11 cellular contexts compared by ENCODE assay signal in genomic region chr2:230601510-230601909, GRCh38.
A peak's percentile ranks its signal among the peaks of the same experiment; 100 is the strongest.
DNase-seq lines count a peak whose midpoint lies in the region; ATAC-seq and TF ChIP-seq lines count a peak whose summit lies in the region.
"Had no signal": no experiment of that assay in that cellular context is flagged by ENCODE, and none has a peak within 500 bp of the region (broad histone marks: within the 10 kb centered on the region; RNA-seq: fewer than 3 reads in every experiment).

No MANE protein-coding gene starts in this region.

- no peak overlapping the region for H3K23ac ChIP-seq in trophoblast cell (ENCODE audit: low read length)

- H3K36me3 ChIP-seq in upper lobe of left lung = no peaks in the 10 kb centered on the region
- no peaks in the 10 kb centered on the region for H3K36me3 ChIP-seq in trophoblast cell (ENCODE audit: control insufficient read depth in 1 of 2, insufficient read depth in 2 of 2, low read length in 2 of 2)
- H3K36me3 ChIP-seq: neutrophil had no signal

- H3K18ac ChIP-seq in trophoblast cell (ENCODE audit: low read length) = no peak overlapping the region

- H3K27me3 ChIP-seq in upper lobe of left lung = no peaks in the 10 kb centered on the region
- H3K27me3 ChIP-seq in trophoblast cell (ENCODE audit: insufficient read depth, low read length) = no peaks in the 10 kb centered on the region
- H3K27me3 ChIP-seq: neutrophil had no signal

- H3K4me1 ChIP-seq in upper lobe of left lung = peaks cover 5 to 14% (median 8%) of the 10 kb centered on the region in 4 donors
- H3K4me1 ChIP-seq in trophoblast cell (ENCODE audit: control insufficient read depth in 1 of 2, insufficient read depth in 2 of 2, low read length in 2 of 2) = no peaks in the 10 kb centered on the region

- DNase-seq in activated T-cell treated with anti-CD3 and anti-CD28 coated beads, Interleukin-2, amount 50 U/mL, for 72 hours = peak in 1 of 2 donors; percentile 24
- no peak for DNase-seq in activated T-cell treated with anti-CD3 and anti-CD28 coated beads, Interleukin-2, amount 50 U/mL, for 1 hour
- peak; percentile 45 for DNase-seq in stimulated activated naive B cell treated with anti-CD40 and anti-IgM and Interleukin-4, amounts not matched to agents 10 μg/mL and 1 μg/mL and 100 μg/mL, for 72 hours
- DNase-seq in upper lobe of left lung (no peak), trophoblast cell (no peak), NCI-H226 (no peak)
- DNase-seq: cortex of kidney had no signal

- no peak overlapping the region for H3K4me2 ChIP-seq in trophoblast cell (ENCODE audit: low read length)

- no peak for TF ChIP-seq EP300 in upper lobe of left lung (IDR thresholded peaks at IDR 0.05)

- peaks cover 48% of the 10 kb centered on the region for H3K4me1 Mint-ChIP-seq in activated T-cell treated with anti-CD3 and anti-CD28 coated beads, Interleukin-2, amount 50 U/mL, for 72 hours (ENCODE audit: low read depth)
- peaks cover 56 to 88% of the 10 kb centered on the region in 2 donors for H3K4me1 Mint-ChIP-seq in stimulated activated naive B cell treated with anti-CD40 and anti-IgM and Interleukin-4, amounts not matched to agents 10 μg/mL and 1 μg/mL and 100 μg/mL, for 72 hours

- no peak overlapping the region for H4K8ac ChIP-seq in trophoblast cell (ENCODE audit: low read depth, low read length)

- ATAC-seq in activated T-cell treated with anti-CD3 and anti-CD28 coated beads, Interleukin-2, amount 50 U/mL, for 72 hours (replicated peaks in 1 of 2) = peak; percentile 44 to 57
- ATAC-seq in HG02588 (IDR thresholded peaks at IDR 0.05; ENCODE audit: unreplicated experiment) (peak; percentile 57), HG03565 (IDR thresholded peaks at IDR 0.05; ENCODE audit: unreplicated experiment) (peak; percentile 56), upper lobe of left lung (ENCODE audit: low FRiP score in 2 of 2) (no peak)
- ATAC-seq in stimulated activated naive B cell treated with anti-CD40 and anti-IgM and Interleukin-4, amounts not matched to agents 10 μg/mL and 1 μg/mL and 100 μg/mL, for 72 hours (replicated peaks) = peak; percentile 54 to 64
- ATAC-seq: Panc1 had no signal

- no peak overlapping the region for H3K4ac ChIP-seq in trophoblast cell (ENCODE audit: low read depth, low read length)

- H3K4me3 Mint-ChIP-seq in activated T-cell treated with anti-CD3 and anti-CD28 coated beads, Interleukin-2, amount 50 U/mL, for 72 hours = peak overlapping the region; percentile 28 to 29
- H3K4me3 Mint-ChIP-seq in stimulated activated naive B cell treated with anti-CD40 and anti-IgM and Interleukin-4, amounts not matched to agents 10 μg/mL and 1 μg/mL and 100 μg/mL, for 72 hours = peak overlapping the region in 1 of 2 donors; percentile 57

- no peak overlapping the region for H3K14ac ChIP-seq in trophoblast cell (ENCODE audit: low read length)

- H2AK5ac ChIP-seq in trophoblast cell (ENCODE audit: low read length) = no peak overlapping the region

- WGBS in upper lobe of left lung, 2 donors = 89 to 93% methylated on average over 7 of the region's 7 CpGs
- WGBS in trophoblast cell (ENCODE audit: extremely low coverage, insufficient coverage, insufficient read length) = no CpG with 5 or more reads among the region's 7 CpGs

- no peaks in the 10 kb centered on the region for H3K79me1 ChIP-seq in trophoblast cell (ENCODE audit: low read length)

- no peak overlapping the region for H2BK120ac ChIP-seq in trophoblast cell (ENCODE audit: insufficient read depth, low read length, poor library complexity)

- H3K27ac Mint-ChIP-seq in activated T-cell treated with anti-CD3 and anti-CD28 coated beads, Interleukin-2, amount 50 U/mL, for 72 hours = peak overlapping the region; percentile 51
- H3K27ac Mint-ChIP-seq in stimulated activated naive B cell treated with anti-CD40 and anti-IgM and Interleukin-4, amounts not matched to agents 10 μg/mL and 1 μg/mL and 100 μg/mL, for 72 hours = peak overlapping the region; percentile 85

- H3K36me3 Mint-ChIP-seq in activated T-cell treated with anti-CD3 and anti-CD28 coated beads, Interleukin-2, amount 50 U/mL, for 72 hours (ENCODE audit: insufficient read depth in 2 of 2) = peaks cover 17 to 22% of the 10 kb centered on the region in 2 donors
- H3K36me3 Mint-ChIP-seq in stimulated activated naive B cell treated with anti-CD40 and anti-IgM and Interleukin-4, amounts not matched to agents 10 μg/mL and 1 μg/mL and 100 μg/mL, for 72 hours = peaks cover 22 to 38% of the 10 kb centered on the region in 2 donors

- no peak overlapping the region for H4K91ac ChIP-seq in trophoblast cell (ENCODE audit: low read depth, low read length)

- no peak overlapping the region for H2AFZ ChIP-seq in trophoblast cell (ENCODE audit: insufficient read depth, low read length, poor library complexity)

- no peaks in the 10 kb centered on the region for H3K79me2 ChIP-seq in trophoblast cell (ENCODE audit: control insufficient read depth, insufficient read depth, low read length, poor library complexity)

- no peak overlapping the region for H2BK12ac ChIP-seq in trophoblast cell (ENCODE audit: low read length)

- TF ChIP-seq CTCF in upper lobe of left lung (IDR thresholded peaks at IDR 0.05) = no peak

- H3K9ac ChIP-seq in trophoblast cell (ENCODE audit: low read length) = no peak overlapping the region

- no peak overlapping the region for H4K12ac ChIP-seq in trophoblast cell (ENCODE audit: low read depth, low read length)

- H3K27me3 Mint-ChIP-seq in activated T-cell treated with anti-CD3 and anti-CD28 coated beads, Interleukin-2, amount 50 U/mL, for 72 hours (ENCODE audit: low read depth) = no peaks in the 10 kb centered on the region
- H3K27me3 Mint-ChIP-seq in stimulated activated naive B cell treated with anti-CD40 and anti-IgM and Interleukin-4, amounts not matched to agents 10 μg/mL and 1 μg/mL and 100 μg/mL, for 72 hours = no peaks in the 10 kb centered on the region

- no peak overlapping the region for H2BK5ac ChIP-seq in trophoblast cell (ENCODE audit: low read depth, low read length, poor library complexity)

- no peak for TF ChIP-seq POLR2A in upper lobe of left lung (IDR thresholded peaks at IDR 0.05)

- H3K9me3 ChIP-seq in upper lobe of left lung (no peaks in the 10 kb centered on the region), trophoblast cell (ENCODE audit: insufficient read depth, low read depth, low read length) (no peaks in the 10 kb centered on the region)
- H3K9me3 ChIP-seq: neutrophil had no signal

- peaks cover 6 to 12% of the 10 kb centered on the region in 2 donors for H3K9me3 Mint-ChIP-seq in activated T-cell treated with anti-CD3 and anti-CD28 coated beads, Interleukin-2, amount 50 U/mL, for 72 hours
- H3K9me3 Mint-ChIP-seq in stimulated activated naive B cell treated with anti-CD40 and anti-IgM and Interleukin-4, amounts not matched to agents 10 μg/mL and 1 μg/mL and 100 μg/mL, for 72 hours = peaks cover 20 to 22% of the 10 kb centered on the region in 2 donors

- H3K27ac ChIP-seq in upper lobe of left lung = no peak overlapping the region
- no peak overlapping the region for H3K27ac ChIP-seq in trophoblast cell (ENCODE audit: low read depth, low read length)

- no peak overlapping the region for H3K4me3 ChIP-seq in upper lobe of left lung
- no peak overlapping the region for H3K4me3 ChIP-seq in trophoblast cell (ENCODE audit: low read depth, low read length)

Comparison
In these comparisons a context has a peak if more than half of its experiments do, and no peak if none do; other contexts are left out.
1. ATAC-seq: peak in activated T-cell treated with anti-CD3 and anti-CD28 coated beads, Interleukin-2, amount 50 U/mL, for 72 hours (2 of 2), HG02588 (single experiment), HG03565 (single experiment) and stimulated activated naive B cell treated with anti-CD40 and anti-IgM and Interleukin-4, amounts not matched to agents 10 μg/mL and 1 μg/mL and 100 μg/mL, for 72 hours (2 of 2); none in upper lobe of left lung (0 of 2).